26 cellular contexts compared by ENCODE assay signal in genomic region chr3:131349454-131349853, GRCh38. TPM values are rescaled to one million over a fixed set of nuclear protein-coding genes. Genes with fewer than 3 reads are reported as not detected.
DNase-seq lines count a peak whose midpoint lies in the region; ATAC-seq and TF ChIP-seq lines count a peak whose summit lies in the region.
"Had no signal": no experiment of that assay in that cellular context is flagged by ENCODE, and none has a peak within 500 bp of the region (broad histone marks: within the 10 kb centered on the region; RNA-seq: fewer than 3 reads in every experiment).

No MANE protein-coding gene starts in this region.

- no peaks in the 10 kb centered on the region; the same call in 1 of the 2 replicates for H3K9me2 ChIP-seq in PC-9 (ENCODE audit: insufficient read depth)

- H3K4me1 ChIP-seq in PC-9 (replicated peaks; ENCODE audit: insufficient read depth) = peaks cover 59% of the 10 kb centered on the region
- H3K4me1 ChIP-seq: sigmoid colon, transverse colon had no signal

- ATAC-seq in Right ventricle myocardium superior (ENCODE audit: poor library complexity) = peak; percentile 85
- ATAC-seq: body of pancreas had no signal

- H3K79me2 ChIP-seq in PC-9 (ENCODE audit: low read depth) = no peaks in the 10 kb centered on the region

- no peaks in the 10 kb centered on the region for H3K36me3 Mint-ChIP-seq in osteocyte (ENCODE audit: unreplicated experiment)
- H3K36me3 Mint-ChIP-seq: CD4-positive, CD25-positive, alpha-beta regulatory T cell; immature natural killer cell; mesothelial cell of epicardium had no signal

- H2AFZ ChIP-seq in PC-9 = peak overlapping the region; percentile 35; the same call in 1 of the 2 replicates

- H3K27me3 Mint-ChIP-seq in osteocyte (ENCODE audit: unreplicated experiment) = no peaks in the 10 kb centered on the region
- H3K27me3 Mint-ChIP-seq: activated CD4-positive, alpha-beta memory T cell treated with anti-CD3 and anti-CD28 coated beads, Interleukin-2, amount 10 ng/mL, durations not matched to agents 7 days and 5 days; naive B cell; progenitor cell of endocrine pancreas had no signal

- no peak overlapping the region for H3K4me3 Mint-ChIP-seq in osteocyte (ENCODE audit: unreplicated experiment)
- H3K4me3 Mint-ChIP-seq: activated CD4-positive, alpha-beta memory T cell treated with anti-CD3 and anti-CD28 coated beads, Interleukin-2, amount 10 ng/mL, durations not matched to agents 7 days and 5 days; activated naive CD4-positive, alpha-beta T cell treated with anti-CD3 and anti-CD28 coated beads for 36 hours; CD4-positive, CD25-positive, alpha-beta regulatory T cell; immature natural killer cell; mesothelial cell of epicardium; T-helper 2 cell treated with Interferon-gamma antibody and Interleukin-4, amounts not matched to agents 5 μg/mL and 100 μg/mL, for 36 hours had no signal

- peaks cover 26% of the 10 kb centered on the region for H3K4me1 Mint-ChIP-seq in osteocyte (ENCODE audit: unreplicated experiment)
- H3K4me1 Mint-ChIP-seq: activated CD4-positive, alpha-beta memory T cell treated with anti-CD3 and anti-CD28 coated beads, Interleukin-2, amount 10 ng/mL, durations not matched to agents 7 days and 5 days; CD4-positive, CD25-positive, alpha-beta regulatory T cell; immature natural killer cell; mesothelial cell of epicardium had no signal

- TF ChIP-seq CTCF in PC-9 (conservative IDR thresholded peaks at IDR 0.05) (no peak), osteocyte (IDR thresholded peaks at IDR 0.05) (no peak)

- peaks cover 28% of the 10 kb centered on the region for H3F3A ChIP-seq in PC-9 (ENCODE audit: insufficient read depth, low read depth)

- peak; percentile 83 for DNase-seq in DMS79 (lab: John Stamatoyannopoulos, UW)
- DNase-seq in PC-9 = no peak
- no peak for DNase-seq in Right ventricle myocardium superior
- no peak for DNase-seq in osteocyte (ENCODE audit: extremely low spot score, unreplicated experiment)
- DNase-seq in hypothalamus (lab: John Stamatoyannopoulos, UW) = no peak
- no peak for DNase-seq in NCI-H446 (lab: John Stamatoyannopoulos, UW)
- no peak for DNase-seq in NCI-H774 (lab: John Stamatoyannopoulos, UW)
- DNase-seq: activated CD4-positive, alpha-beta memory T cell treated with anti-CD3 and anti-CD28 coated beads, Interleukin-2, amount 10 ng/mL, durations not matched to agents 7 days and 5 days; activated CD8-positive, alpha-beta memory T cell treated with anti-CD3 and anti-CD28 coated beads, Interleukin-2, amount 50 U/mL, for 48 hours; activated naive CD4-positive, alpha-beta T cell treated with anti-CD3 and anti-CD28 coated beads for 36 hours; body of pancreas; CD4-positive, CD25-positive, alpha-beta regulatory T cell; GOT3; immature natural killer cell; naive B cell; NCI-H1694 treated with DMSO at 0.1 percent for 48 hours; NCI-H2171; NCI-H524 treated with DMSO at 0.1 percent for 48 hours; sigmoid colon; stimulated activated CD4-positive, alpha-beta T cell treated with anti-CD3 and anti-CD28 coated beads, Interleukin-15, amount 100 ng/mL, for 24 hours; stimulated activated CD4-positive, alpha-beta T cell treated with anti-CD3 and anti-CD28 coated beads, Interleukin-4, amount 100 ng/mL, for 4 hours; transverse colon had no signal

- CTCF ChIA-PET in PC-9 (lab: Charles Lee) = no interaction called here

- peak overlapping the region; percentile 91 for H3K27ac ChIP-seq in PC-9
- H3K27ac ChIP-seq: body of pancreas, neutrophil, sigmoid colon, transverse colon had no signal

- no peaks in the 10 kb centered on the region for H4K20me1 ChIP-seq in PC-9 (ENCODE audit: insufficient read depth)

- intact Hi-C loops in PC-9 (cut with micrococcal nuclease; ENCODE audit: unreplicated experiment) = no loop called here
- intact Hi-C loops in Right ventricle myocardium superior (cut with DNase I) = no loop called here

- no peaks in the 10 kb centered on the region for H3K27me3 ChIP-seq in PC-9 (ENCODE audit: insufficient read depth, low read depth)
- H3K27me3 ChIP-seq: body of pancreas, neutrophil, sigmoid colon, transverse colon had no signal

- POLR2A ChIA-PET in PC-9 (lab: Charles Lee; ENCODE audit: unreplicated experiment) = interaction anchor here (0.7 to 1.0 kb wide), 2 partner anchors 14 to 787 kb away, joined by 4 to 11 read pairs; no protein-coding TSS in a partner anchor

- H3K36me3 ChIP-seq in PC-9 (ENCODE audit: low read depth) = no peaks in the 10 kb centered on the region
- H3K36me3 ChIP-seq: neutrophil, sigmoid colon, transverse colon had no signal

- H3K9me3 ChIP-seq in PC-9 (ENCODE audit: insufficient read depth, low read depth) = no peaks in the 10 kb centered on the region
- H3K9me3 ChIP-seq: neutrophil, sigmoid colon, transverse colon had no signal

- H3K4me2 ChIP-seq in PC-9 = peak overlapping the region; percentile 68

- H3K4me3 ChIP-seq in PC-9 = no peak overlapping the region
- H3K4me3 ChIP-seq: body of pancreas, sigmoid colon, transverse colon had no signal

- BruUV-seq in PC-9 (replicated peaks; lab: Mats Ljungman, UMichigan) = no TSS peak

- H3K9me3 Mint-ChIP-seq in osteocyte (ENCODE audit: unreplicated experiment) = no peaks in the 10 kb centered on the region
- H3K9me3 Mint-ChIP-seq: activated CD4-positive, alpha-beta memory T cell treated with anti-CD3 and anti-CD28 coated beads, Interleukin-2, amount 10 ng/mL, durations not matched to agents 7 days and 5 days; activated naive CD4-positive, alpha-beta T cell treated with anti-CD3 and anti-CD28 coated beads for 36 hours; T-helper 2 cell treated with Interferon-gamma antibody and Interleukin-4, amounts not matched to agents 5 μg/mL and 100 μg/mL, for 36 hours had no signal

- H3K27ac Mint-ChIP-seq in osteocyte (ENCODE audit: unreplicated experiment) = peak overlapping the region; percentile 39
- H3K27ac Mint-ChIP-seq: activated CD4-positive, alpha-beta memory T cell treated with anti-CD3 and anti-CD28 coated beads, Interleukin-2, amount 10 ng/mL, durations not matched to agents 7 days and 5 days; activated naive CD4-positive, alpha-beta T cell treated with anti-CD3 and anti-CD28 coated beads for 36 hours; CD4-positive, CD25-positive, alpha-beta regulatory T cell; immature natural killer cell; mesothelial cell of epicardium; progenitor cell of endocrine pancreas; T-helper 2 cell treated with Interferon-gamma antibody and Interleukin-4, amounts not matched to agents 5 μg/mL and 100 μg/mL, for 36 hours had no signal

RNA-seq across cellular contexts. Expression of gene NUDT16, which starts 32.1 kb away (rescaled TPM):
- total RNA-seq in PC-9 (2021) = 19.4 and 19.5 TPM in 2 replicates
- 25.0 TPM for total RNA-seq in Right ventricle myocardium superior
- 14.3 and 16.4 TPM in 2 replicates for total RNA-seq in osteocyte
